17 cellular contexts compared by ENCODE assay signal in the genomic region with DNA sequence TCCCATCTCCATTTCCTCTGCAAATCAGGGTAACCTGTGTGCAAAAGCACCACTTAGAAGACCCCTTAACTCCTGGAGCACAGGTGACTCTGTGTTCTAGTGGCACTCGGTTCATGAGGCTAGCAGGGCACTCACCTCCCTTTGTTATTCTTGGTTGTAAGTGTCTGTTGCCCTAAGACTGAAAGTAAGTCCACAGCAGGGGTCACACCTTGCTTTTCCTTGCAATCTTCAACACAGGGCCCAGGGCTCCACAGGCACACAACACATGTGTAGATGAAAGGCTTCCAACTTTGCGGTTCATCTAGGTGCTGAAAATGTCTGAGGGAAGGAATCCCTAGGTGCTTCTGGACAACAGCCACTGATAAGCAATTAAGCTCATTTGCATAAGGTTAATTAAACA. TPM values are rescaled to one million over a fixed set of nuclear protein-coding genes. Genes with fewer than 3 reads are reported as not detected.
DNase-seq lines count a peak whose midpoint lies in the region; ATAC-seq and TF ChIP-seq lines count a peak whose summit lies in the region.
"Had no signal": no experiment of that assay in that cellular context is flagged by ENCODE, and none has a peak within 500 bp of the region (broad histone marks: within the 10 kb centered on the region; RNA-seq: fewer than 3 reads in every experiment).

No MANE protein-coding gene starts in this region.

- no peaks in the 10 kb centered on the region for H3K79me1 ChIP-seq in neuronal stem cell (ENCODE audit: low read depth, low read length)

- POLR2A ChIA-PET in activated B cell treated with CpG ODN at 0.5 μM for 24 hours (lab: Charles Lee), result interaction anchor here (1.5 kb wide), 1 partner anchor 441 kb away, joined by 3 read pairs; a partner anchor contains a TSS
- POLR2A ChIA-PET in activated CD4-positive, alpha-beta memory T cell treated with anti-CD3 and anti-CD28 coated beads for 36 hours (lab: Charles Lee), result no interaction called here

- H3K18ac ChIP-seq in neuronal stem cell (ENCODE audit: low read length), result no peak overlapping the region

- no peaks in the 10 kb centered on the region for H3K9me3 Mint-ChIP-seq in activated B cell treated with CpG ODN at 0.5 μM for 24 hours
- no peaks in the 10 kb centered on the region for H3K9me3 Mint-ChIP-seq in activated CD4-positive, alpha-beta memory T cell treated with anti-CD3 and anti-CD28 coated beads for 36 hours
- H3K9me3 Mint-ChIP-seq: CD4-positive, alpha-beta T cell had no signal

- H3K36me3 ChIP-seq in H7 (replicated peaks; ENCODE audit: control insufficient read depth, insufficient read depth, low read length) (no peaks in the 10 kb centered on the region), neuronal stem cell (replicated peaks in 1 of 2; ENCODE audit: control insufficient read depth in 2 of 2, insufficient read depth in 2 of 2, low read length in 2 of 2) (no peaks in the 10 kb centered on the region)
- H3K36me3 ChIP-seq: BE2C had no signal

- CTCF ChIA-PET in activated B cell treated with CpG ODN at 0.5 μM for 24 hours (lab: Charles Lee), result interaction anchor here (1.3 to 5.3 kb wide), 7 partner anchors 13 to 380 kb away, joined by 3 to 56 read pairs (median 6); no protein-coding TSS in a partner anchor
- CTCF ChIA-PET in activated CD4-positive, alpha-beta memory T cell treated with anti-CD3 and anti-CD28 coated beads for 36 hours (lab: Charles Lee), result interaction anchor here (0.6 to 5.1 kb wide), 4 partner anchors 12 to 379 kb away, joined by 3 to 104 read pairs (median 18); a partner anchor contains a TSS

- no peak for TF ChIP-seq CTCF in activated B cell treated with CpG ODN at 0.5 μM for 24 hours (IDR thresholded peaks at IDR 0.05)

- no peak overlapping the region for H3K4me3 Mint-ChIP-seq in activated B cell treated with CpG ODN at 0.5 μM for 24 hours
- no peak overlapping the region for H3K4me3 Mint-ChIP-seq in activated CD4-positive, alpha-beta memory T cell treated with anti-CD3 and anti-CD28 coated beads for 36 hours

- H2BK15ac ChIP-seq in neuronal stem cell (ENCODE audit: low read length), result no peak overlapping the region

- H3K4me1 Mint-ChIP-seq in activated B cell treated with CpG ODN at 0.5 μM for 24 hours, result peaks cover 64% of the 10 kb centered on the region
- peaks cover 60% of the 10 kb centered on the region for H3K4me1 Mint-ChIP-seq in activated CD4-positive, alpha-beta memory T cell treated with anti-CD3 and anti-CD28 coated beads for 36 hours (ENCODE audit: low read depth)

- no peak overlapping the region for H3K4ac ChIP-seq in neuronal stem cell (ENCODE audit: low read length)

- no peak overlapping the region for H4K8ac ChIP-seq in neuronal stem cell (ENCODE audit: low read depth, low read length)

- H3K9ac ChIP-seq in neuronal stem cell (ENCODE audit: low read depth, low read length, poor library complexity), result no peak overlapping the region

- no peak for TF ChIP-seq POLR2A in erythroblast (IDR thresholded peaks at IDR 0.05; ENCODE audit: low read length)

- H3K14ac ChIP-seq in neuronal stem cell (ENCODE audit: low read length), result no peak overlapping the region

- WGBS in neuronal stem cell (ENCODE audit: extremely low coverage in 2 of 2, insufficient read length in 2 of 2, insufficient replicate concordance in 1 of 2), 2 donors, result no CpG with 5 or more reads among the region's 2 CpGs

- H3K27me3 ChIP-seq in H7 (ENCODE audit: control insufficient read depth, insufficient read depth, low read length) (peaks cover 73% of the 10 kb centered on the region), neuronal stem cell (ENCODE audit: control insufficient read depth in 3 of 3, insufficient read depth in 3 of 3, low read depth in 1 of 3, low read length in 3 of 3) (peaks cover 26 to 71% (median 56%) of the 10 kb centered on the region in 3 experiments)

- ATAC-seq in activated B cell treated with CpG ODN at 0.5 μM for 24 hours (ENCODE audit: low read depth), result no peak
- ATAC-seq: HCT116, Right ventricle myocardium inferior had no signal

- H3K27me3 Mint-ChIP-seq in activated B cell treated with CpG ODN at 0.5 μM for 24 hours, result peaks cover 36% of the 10 kb centered on the region
- H3K27me3 Mint-ChIP-seq in activated CD4-positive, alpha-beta memory T cell treated with anti-CD3 and anti-CD28 coated beads for 36 hours, result peaks cover 46% of the 10 kb centered on the region

- no peak overlapping the region for H3K4me2 ChIP-seq in neuronal stem cell (ENCODE audit: insufficient read depth, low read length, poor library complexity, severe bottlenecking)

- DNase-seq in ELF-1 (ENCODE audit: low read depth, low spot score) (peak; percentile 33), H7 (peak; percentile 49), activated B cell treated with CpG ODN at 0.5 μM for 24 hours (no peak), neuronal stem cell (ENCODE audit: low spot score) (no peak), erythroblast (lab: John Stamatoyannopoulos, UW) (no peak), 8988T (no peak)
- DNase-seq in stimulated activated CD8-positive, alpha-beta memory T cell treated with anti-CD3 and anti-CD28 coated beads, Interleukin-4, amount 100 ng/mL, for 48 hours, result no peak
- no peak for DNase-seq in activated CD4-positive, alpha-beta memory T cell treated with anti-CD3 and anti-CD28 coated beads for 36 hours
- DNase-seq: NCI-H1436, NCI-H2029 had no signal

- H3K23ac ChIP-seq in neuronal stem cell (ENCODE audit: low read depth, low read length, poor library complexity), result no peak overlapping the region

- peak overlapping the region; percentile 73 for H2AFZ ChIP-seq in neuronal stem cell (ENCODE audit: low read length)

- peaks cover 0 to 3% of the 10 kb centered on the region in 2 donors for H3K9me3 ChIP-seq in neuronal stem cell (replicated peaks in 1 of 2; ENCODE audit: control insufficient read depth in 2 of 2, insufficient read depth in 1 of 2, low read depth in 1 of 2, low read length in 2 of 2)
- H3K9me3 ChIP-seq: BE2C had no signal

- no peak overlapping the region for H2BK12ac ChIP-seq in neuronal stem cell (ENCODE audit: low read length)

- H2BK120ac ChIP-seq in neuronal stem cell (ENCODE audit: low read depth, low read length), result no peak overlapping the region

- H3K27ac ChIP-seq in neuronal stem cell (replicated peaks; ENCODE audit: low read length), result no peak overlapping the region
- H3K27ac ChIP-seq: SK-N-MC had no signal

- H4K91ac ChIP-seq in neuronal stem cell (ENCODE audit: low read depth, low read length, poor library complexity), result no peak overlapping the region

- H2AK5ac ChIP-seq in neuronal stem cell (ENCODE audit: low read depth, low read length), result no peak overlapping the region

- peaks cover 10% of the 10 kb centered on the region for H3K36me3 Mint-ChIP-seq in activated B cell treated with CpG ODN at 0.5 μM for 24 hours (ENCODE audit: low read depth)
- peaks cover 4% of the 10 kb centered on the region for H3K36me3 Mint-ChIP-seq in activated CD4-positive, alpha-beta memory T cell treated with anti-CD3 and anti-CD28 coated beads for 36 hours

- H3K4me1 ChIP-seq in neuronal stem cell (ENCODE audit: control insufficient read depth in 2 of 2, insufficient read depth in 1 of 2, low read depth in 1 of 2, low read length in 2 of 2), result peaks cover 14 to 30% of the 10 kb centered on the region in 2 donors
- H3K4me1 ChIP-seq: BE2C had no signal

- peak overlapping the region; percentile 35 for H3K27ac Mint-ChIP-seq in activated B cell treated with CpG ODN at 0.5 μM for 24 hours
- no peak overlapping the region for H3K27ac Mint-ChIP-seq in activated CD4-positive, alpha-beta memory T cell treated with anti-CD3 and anti-CD28 coated beads for 36 hours

- H2BK5ac ChIP-seq in neuronal stem cell (ENCODE audit: low read length), result no peak overlapping the region

- H3K4me3 ChIP-seq in H7 (ENCODE audit: insufficient read depth, low read depth, low read length), result no peak overlapping the region
- H3K4me3 ChIP-seq in neuronal stem cell (ENCODE audit: low read length in 2 of 2), result no peak overlapping the region

- intact Hi-C loops in activated B cell treated with CpG ODN at 0.5 μM for 24 hours (cut with micrococcal nuclease), result loop anchor here (1.0 to 10.0 kb wide), 7 partner anchors 336 to 1332 kb away; a partner anchor contains a TSS
- intact Hi-C loops in activated CD4-positive, alpha-beta memory T cell treated with anti-CD3 and anti-CD28 coated beads for 36 hours (cut with micrococcal nuclease), result loop anchor here (1.0 to 10.0 kb wide), 4 partner anchors 380 to 772 kb away; a partner anchor contains a TSS

RNA-seq across cellular contexts. Expression of a gene that starts 2.9 kb away (rescaled TPM):
- total RNA-seq in H7 (2014; rRNA removed; shearing (Covaris generic)), result not detected in 2 replicates
- not detected in 2 replicates for total RNA-seq in activated B cell treated with CpG ODN at 0.5 μM for 24 hours
- not detected for polyA plus RNA-seq in neuronal stem cell (2013, experiment 1 of 2)
- polyA plus RNA-seq in neuronal stem cell (2013, experiment 2 of 2), result not detected
- total RNA-seq in activated CD4-positive, alpha-beta memory T cell treated with anti-CD3 and anti-CD28 coated beads for 36 hours, result not detected
- total RNA-seq: CD4-positive, alpha-beta T cell; G401; Right ventricle myocardium inferior had no signal
- polyA plus RNA-seq: AG04450 had no signal

RNA-seq across cellular contexts. Expression of a gene that starts 11.6 kb away (rescaled TPM):
- 0.11 TPM in 1 of 2 replicates, not detected in the other for total RNA-seq in H7 (2014; rRNA removed; shearing (Covaris generic))
- total RNA-seq in activated B cell treated with CpG ODN at 0.5 μM for 24 hours, result 0.53 and 0.64 TPM in 2 replicates
- 0.24 TPM for polyA plus RNA-seq in neuronal stem cell (2013, experiment 1 of 2)
- 0.21 TPM for polyA plus RNA-seq in neuronal stem cell (2013, experiment 2 of 2)
- under 1 TPM; 0.12 TPM for total RNA-seq in activated CD4-positive, alpha-beta memory T cell treated with anti-CD3 and anti-CD28 coated beads for 36 hours
- total RNA-seq: Right ventricle myocardium inferior had no signal

Comparison
In these comparisons a context has a peak if more than half of its experiments do, and no peak if none do; other contexts are left out.
1. DNase-seq: peak in ELF-1 (single experiment) and H7 (single experiment); none in activated B cell treated with CpG ODN at 0.5 μM for 24 hours (single experiment), neuronal stem cell (single experiment), stimulated activated CD8-positive, alpha-beta memory T cell treated with anti-CD3 and anti-CD28 coated beads, Interleukin-4, amount 100 ng/mL, for 48 hours (single experiment), erythroblast (0 of 2), activated CD4-positive, alpha-beta memory T cell treated with anti-CD3 and anti-CD28 coated beads for 36 hours (single experiment) and 8988T (single experiment).